15 cellular contexts compared by ENCODE assay signal in the genomic region with DNA sequence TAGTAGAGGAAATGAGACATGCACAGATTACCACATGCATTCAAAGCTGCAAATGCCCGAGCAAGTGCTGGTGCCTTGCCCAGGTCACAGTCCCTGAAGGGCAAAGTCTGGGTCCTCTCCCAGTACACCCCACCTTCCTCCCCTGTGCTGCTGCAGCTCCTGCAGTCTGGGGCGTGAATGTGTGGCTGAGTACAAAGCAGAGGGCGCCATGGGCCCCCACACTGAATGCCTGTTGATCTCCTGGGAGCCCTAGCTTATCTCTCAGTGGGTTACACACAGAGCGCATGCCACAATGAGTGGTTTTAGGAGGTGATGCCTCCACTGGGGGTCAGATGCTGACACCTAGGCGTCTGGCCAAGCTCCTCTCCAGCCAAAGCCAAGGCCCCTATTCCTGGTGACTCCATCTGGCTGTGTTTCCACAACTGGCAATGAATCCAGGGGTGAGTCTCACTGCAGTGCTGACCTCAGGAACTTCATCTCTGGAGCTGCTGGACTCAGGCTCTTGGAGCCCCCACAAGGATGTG.
A peak's percentile ranks its signal among the peaks of the same experiment; 100 is the strongest.
DNase-seq lines count a peak whose midpoint lies in the region; ATAC-seq and TF ChIP-seq lines count a peak whose summit lies in the region.
"Had no signal": no experiment of that assay in that cellular context is flagged by ENCODE, and none has a peak within 500 bp of the region (broad histone marks: within the 10 kb centered on the region; RNA-seq: fewer than 3 reads in every experiment).

No MANE protein-coding gene starts in this region.

- no peaks in the 10 kb centered on the region for H3K27me3 Mint-ChIP-seq in T-helper 2 cell treated with Interferon-gamma antibody and Interleukin-4, amounts not matched to agents 5 μg/mL and 100 μg/mL, for 36 hours (ENCODE audit: low read depth)
- H3K27me3 Mint-ChIP-seq: CD4-positive, alpha-beta T cell had no signal

- BruUV-seq in OCI-LY7 (replicated peaks; lab: Mats Ljungman, UMichigan): no TSS peak

- H3K27me3 ChIP-seq in neutrophil: no peaks in the 10 kb centered on the region
- H3K27me3 ChIP-seq: cardiac muscle cell, vagina had no signal

- H3K27ac Mint-ChIP-seq in T-helper 2 cell treated with Interferon-gamma antibody and Interleukin-4, amounts not matched to agents 5 μg/mL and 100 μg/mL, for 36 hours: no peak overlapping the region
- H3K27ac Mint-ChIP-seq: CD4-positive, alpha-beta T cell had no signal

- peak overlapping the region; percentile 41; the same call in 1 of the 2 replicates for H2AFZ ChIP-seq in OCI-LY7 (ENCODE audit: low read length)

- H3K27ac ChIP-seq in OCI-LY7 (ENCODE audit: low read depth, low read length, poor library complexity, severe bottlenecking) (no peak overlapping the region), neutrophil (peak overlapping the region; percentile 71)
- H3K27ac ChIP-seq: cardiac muscle cell, vagina had no signal

- CTCF ChIA-PET in OCI-LY7 (lab: Charles Lee; ENCODE audit: unreplicated experiment): no interaction called here

- no peaks in the 10 kb centered on the region for H3K4me1 Mint-ChIP-seq in T-helper 2 cell treated with Interferon-gamma antibody and Interleukin-4, amounts not matched to agents 5 μg/mL and 100 μg/mL, for 36 hours (ENCODE audit: low read depth)

- no peaks in the 10 kb centered on the region for H4K20me1 ChIP-seq in OCI-LY7 (ENCODE audit: insufficient read depth, low read length)

- no peaks in the 10 kb centered on the region for H3K9me2 ChIP-seq in OCI-LY7 (ENCODE audit: insufficient read depth, low read length)

- peaks cover 6% of the 10 kb centered on the region for H3K9me3 Mint-ChIP-seq in T-helper 2 cell treated with Interferon-gamma antibody and Interleukin-4, amounts not matched to agents 5 μg/mL and 100 μg/mL, for 36 hours
- H3K9me3 Mint-ChIP-seq: CD4-positive, alpha-beta T cell had no signal

- no peak overlapping the region for H3K4me2 ChIP-seq in OCI-LY7 (ENCODE audit: low read length)

- H3K36me3 ChIP-seq in OCI-LY7 (ENCODE audit: insufficient read depth, low read length) (no peaks in the 10 kb centered on the region), neutrophil (no peaks in the 10 kb centered on the region)
- H3K36me3 ChIP-seq: cardiac muscle cell had no signal

- no peak overlapping the region for H3K4me3 Mint-ChIP-seq in T-helper 2 cell treated with Interferon-gamma antibody and Interleukin-4, amounts not matched to agents 5 μg/mL and 100 μg/mL, for 36 hours
- H3K4me3 Mint-ChIP-seq: CD4-positive, alpha-beta T cell had no signal

- H3K4me1 ChIP-seq in OCI-LY7 (ENCODE audit: insufficient read depth, low read length, poor library complexity, severe bottlenecking): peaks cover 34% of the 10 kb centered on the region
- peaks cover 55 to 57% of the 10 kb centered on the region in 2 experiments for H3K4me1 ChIP-seq in neutrophil (ENCODE audit: control insufficient read depth in 1 of 2, insufficient read depth in 1 of 2, low read depth in 1 of 2, low read length in 1 of 2)

- H3K36me3 Mint-ChIP-seq in T-helper 2 cell treated with Interferon-gamma antibody and Interleukin-4, amounts not matched to agents 5 μg/mL and 100 μg/mL, for 36 hours (ENCODE audit: low read depth): peaks cover 2% of the 10 kb centered on the region

- ATAC-seq in GM18517 (IDR thresholded peaks at IDR 0.05; ENCODE audit: unreplicated experiment): no peak

- TF ChIP-seq CTCF in OCI-LY7 (conservative IDR thresholded peaks at IDR 0.05; ENCODE audit: low read length) (no peak), neutrophil (IDR thresholded peaks at IDR 0.05) (no peak)

- POLR2A ChIA-PET in OCI-LY7 (lab: Charles Lee): no interaction called here

- H3K79me2 ChIP-seq in OCI-LY7 (ENCODE audit: insufficient read depth, low read depth, low read length): no peaks in the 10 kb centered on the region

- intact Hi-C loops in OCI-LY7 (cut with micrococcal nuclease; ENCODE audit: unreplicated experiment): loop anchor here (2.0 to 10.0 kb wide), 4 partner anchors 505 to 781 kb away; no protein-coding TSS in a partner anchor

- DNase-seq in EL (peak; percentile 51), OCI-LY7 (ENCODE audit: low spot score) (no peak), fibroblast of peridontal ligament (ENCODE audit: extremely low read depth) (peak; percentile 31), SW480 (ENCODE audit: low spot score) (no peak), DMS153 (lab: John Stamatoyannopoulos, UW) (no peak)
- no peak for DNase-seq in T-helper 2 cell treated with Interferon-gamma antibody and Interleukin-4, amounts not matched to agents 5 μg/mL and 100 μg/mL, for 36 hours (ENCODE audit: low spot score)
- DNase-seq: activated CD4-positive, alpha-beta T cell treated with anti-CD3 and anti-CD28 coated beads, Interleukin-2, amount 50 U/mL, for 4 hours; NCI-H1417; RPMI8226; stimulated activated CD4-positive, alpha-beta T cell treated with anti-CD3 and anti-CD28 coated beads, Interleukin-4, amount 100 ng/mL, for 1 hour had no signal

- H3K9me3 ChIP-seq in OCI-LY7 (ENCODE audit: low read length) (no peaks in the 10 kb centered on the region), neutrophil (no peaks in the 10 kb centered on the region)
- H3K9me3 ChIP-seq: vagina had no signal

- H3K4me3 ChIP-seq in OCI-LY7 (ENCODE audit: low read depth, low read length, poor library complexity, severe bottlenecking) (no peak overlapping the region), neutrophil (ENCODE audit: low read depth in 1 of 2, low read length in 1 of 2) (no peak overlapping the region)
- H3K4me3 ChIP-seq: cardiac muscle cell, vagina had no signal

Comparison
In these comparisons a context has a peak if more than half of its experiments do, and no peak if none do; other contexts are left out.
1. DNase-seq: peak in EL (single experiment) and fibroblast of peridontal ligament (single experiment); none in OCI-LY7 (single experiment), SW480 (single experiment), DMS153 (single experiment) and T-helper 2 cell treated with Interferon-gamma antibody and Interleukin-4, amounts not matched to agents 5 μg/mL and 100 μg/mL, for 36 hours (single experiment).